In genomic region chr17:60743282-60743681, GRCh38 we compare ENCODE assay signal across 12 cellular contexts.
DNase-seq lines count a peak whose midpoint lies in the region; ATAC-seq, FAIRE-seq and TF ChIP-seq lines count a peak whose summit lies in the region.
"Had no signal": no experiment of that assay in that cellular context is flagged by ENCODE, and none has a peak within 500 bp of the region (broad histone marks: within the 10 kb centered on the region; RNA-seq: fewer than 3 reads in every experiment).

No MANE protein-coding gene starts in this region.

- ATAC-seq in PC-3, result no peak
- no peak for ATAC-seq in GM18867 (IDR thresholded peaks at IDR 0.05; ENCODE audit: unreplicated experiment)

- H3K4me2 ChIP-seq in PC-3 (ENCODE audit: low read length) (peak overlapping the region; percentile 78), mesenchymal stem cell (ENCODE audit: low read length, poor library complexity, severe bottlenecking) (no peak overlapping the region)

- H3K27ac ChIP-seq in PC-3 (ENCODE audit: low read length) (peak overlapping the region; percentile 66), dorsolateral prefrontal cortex (peak overlapping the region in 55 of 59 donors; percentile 15 to 94 (median 81)), mesenchymal stem cell (ENCODE audit: low read length, poor library complexity, severe bottlenecking) (no peak overlapping the region), tibial nerve (peak overlapping the region in 3 of 4 donors; percentile 37 to 72 (median 71))

- no peak overlapping the region for H2BK15ac ChIP-seq in mesenchymal stem cell (ENCODE audit: low read depth, poor library complexity, severe bottlenecking)

- no peak overlapping the region for H3K18ac ChIP-seq in mesenchymal stem cell (ENCODE audit: low read depth in 1 of 2, low read length in 2 of 2)

- peak overlapping the region; percentile 37 for H3K4me3 ChIP-seq in PC-3 (ENCODE audit: low read length)
- H3K4me3 ChIP-seq in dorsolateral prefrontal cortex, result peak overlapping the region in 33 of 59 donors; percentile 1 to 59 (median 36)
- H3K4me3 ChIP-seq in mesenchymal stem cell (ENCODE audit: insufficient read depth in 1 of 2, low read depth in 1 of 2, low read length in 2 of 2), result no peak overlapping the region
- H3K4me3 ChIP-seq in tibial nerve, result no peak overlapping the region

- no peak overlapping the region for H3K23ac ChIP-seq in mesenchymal stem cell (ENCODE audit: low read length in 2 of 2)

- H3K9me3 ChIP-seq in PC-3 (ENCODE audit: low read length) (no peaks in the 10 kb centered on the region), mesenchymal stem cell (ENCODE audit: control insufficient read depth, low read length) (no peaks in the 10 kb centered on the region), tibial nerve (no peaks in the 10 kb centered on the region)

- intact Hi-C loops in PC-3 (cut with micrococcal nuclease), result no loop called here
- intact Hi-C loops in dorsolateral prefrontal cortex (cut with DNase I), result no loop called here

- no peak for FAIRE-seq in urothelium cell line (lab: Jason Lieb, UNC)
- FAIRE-seq: GM19239 had no signal

- no peaks in the 10 kb centered on the region for H4K20me1 ChIP-seq in PC-3 (ENCODE audit: low read length)

- TF ChIP-seq POLR2A in tibial nerve (IDR thresholded peaks at IDR 0.05), result no peak

- H2AFZ ChIP-seq in PC-3 (ENCODE audit: low read length) (peak overlapping the region; percentile 72), mesenchymal stem cell (ENCODE audit: low read depth, low read length) (no peak overlapping the region)

- H3K9ac ChIP-seq in PC-3 (ENCODE audit: low read length) (peak overlapping the region; percentile 34; the same call in 1 of the 2 replicates), mesenchymal stem cell (ENCODE audit: low read length) (peak overlapping the region; percentile 51)

- no TSS peak for BruUV-seq in PC-3 (replicated peaks; lab: Mats Ljungman, UMichigan)

- no peak overlapping the region for H2BK12ac ChIP-seq in mesenchymal stem cell (ENCODE audit: low read length in 2 of 2)

- no peak for TF ChIP-seq EP300 in tibial nerve (IDR thresholded peaks at IDR 0.05)

- H3K36me3 ChIP-seq in PC-3 (ENCODE audit: low read depth, low read length), result no peaks in the 10 kb centered on the region
- H3K36me3 ChIP-seq in mesenchymal stem cell (ENCODE audit: control insufficient read depth in 1 of 2, insufficient read depth in 2 of 2, low read depth in 1 of 2, low read length in 2 of 2), result no peaks in the 10 kb centered on the region
- no peaks in the 10 kb centered on the region for H3K36me3 ChIP-seq in tibial nerve

- H3K79me2 ChIP-seq in PC-3 (ENCODE audit: low read length), result no peaks in the 10 kb centered on the region

- H4K8ac ChIP-seq in mesenchymal stem cell (ENCODE audit: low read length), result no peak overlapping the region

- WGBS in mesenchymal stem cell, result no CpG with 5 or more reads among the region's 1 CpG
- WGBS in tibial nerve, 2 donors, result 67 to 79% methylated on average over 1 of the region's 1 CpG

- no peak for TF ChIP-seq CTCF in PC-3 (conservative IDR thresholded peaks at IDR 0.05; ENCODE audit: low read depth, low read length)
- TF ChIP-seq CTCF in dorsolateral prefrontal cortex (IDR thresholded peaks at IDR 0.05 in 54 of 56, conservative IDR thresholded peaks at IDR 0.05 in 2 of 56; ENCODE audit: low read depth in 1 of 56, partially characterized antibody in 56 of 56), result no peak
- TF ChIP-seq CTCF in tibial nerve (IDR thresholded peaks at IDR 0.05), result no peak

- no peak overlapping the region for H2AK5ac ChIP-seq in mesenchymal stem cell (ENCODE audit: low read length, severe bottlenecking)

- no peaks in the 10 kb centered on the region for H3F3A ChIP-seq in PC-3 (ENCODE audit: low read length, unreplicated experiment)

- CTCF ChIA-PET in PC-3 (lab: Charles Lee), result interaction anchor here (0.7 to 1.5 kb wide), 2 partner anchors 23 to 228 kb away, joined by 3 to 10 read pairs; no protein-coding TSS in a partner anchor

- H3K79me1 ChIP-seq in mesenchymal stem cell (replicated peaks; ENCODE audit: low read length, poor library complexity, severe bottlenecking), result peaks cover 2% of the 10 kb centered on the region

- H3K9me2 ChIP-seq in PC-3 (replicated peaks; ENCODE audit: low read length), result no peaks in the 10 kb centered on the region

- DNase-seq in PC-3 (no peak), dorsolateral prefrontal cortex (no peak), mesenchymal stem cell (no peak), tibial nerve (ENCODE audit: low spot score in 2 of 2) (no peak), urothelium cell line (ENCODE audit: low spot score) (no peak), DMS153 treated with DMSO at 0.1 percent for 48 hours (lab: John Stamatoyannopoulos, UW; ENCODE audit: unreplicated experiment) (no peak), NCI-H524 (lab: John Stamatoyannopoulos, UW) (no peak)
- DNase-seq: naive B cell, NCI-H1694 treated with DMSO at 0.1 percent for 48 hours, OCI-M1 had no signal

- no peak overlapping the region for H2BK5ac ChIP-seq in mesenchymal stem cell (ENCODE audit: low read depth, low read length, poor library complexity, severe bottlenecking)

- no peak overlapping the region for H3K4ac ChIP-seq in mesenchymal stem cell (ENCODE audit: low read depth in 1 of 2, low read length in 2 of 2)

- H2BK120ac ChIP-seq in mesenchymal stem cell (ENCODE audit: low read depth, low read length), result no peak overlapping the region

- H3K4me1 ChIP-seq in PC-3 (ENCODE audit: insufficient read depth, low read length), result peaks cover 19% of the 10 kb centered on the region
- H3K4me1 ChIP-seq in mesenchymal stem cell (ENCODE audit: control insufficient read depth, insufficient read depth, low read depth, low read length), result no peaks in the 10 kb centered on the region
- H3K4me1 ChIP-seq in tibial nerve, result peaks cover 0 to 36% (median 0%) of the 10 kb centered on the region in 4 donors

- H3K27me3 ChIP-seq in PC-3 (ENCODE audit: low read length) (no peaks in the 10 kb centered on the region), dorsolateral prefrontal cortex (no peaks in the 10 kb centered on the region), mesenchymal stem cell (ENCODE audit: control insufficient read depth in 1 of 2, insufficient read depth in 1 of 2, low read length in 2 of 2) (no peaks in the 10 kb centered on the region), tibial nerve (no peaks in the 10 kb centered on the region)

- POLR2A ChIA-PET in PC-3 (lab: Charles Lee; ENCODE audit: unreplicated experiment), result interaction anchor here (0.6 kb wide), 1 partner anchor 1715 kb away, joined by 3 read pairs; no protein-coding TSS in a partner anchor

- no peak overlapping the region for H3K14ac ChIP-seq in mesenchymal stem cell (ENCODE audit: low read length in 2 of 2)

- no peak overlapping the region for H4K91ac ChIP-seq in mesenchymal stem cell (ENCODE audit: low read length)

Comparison
In these comparisons a context has a peak if more than half of its experiments do, and no peak if none do; other contexts are left out.
1. H3K4me3 ChIP-seq: peak in PC-3 (single experiment) and dorsolateral prefrontal cortex (33 of 59); none in mesenchymal stem cell (0 of 2) and tibial nerve (0 of 4).